ENCODE assay signal across 2 cellular contexts in genomic region chr16:56781565-56781964, GRCh38.
TF ChIP-seq lines count a peak whose summit lies in the region.

No MANE protein-coding gene starts in this region.

TF ChIP-seq in H1, 55 proteins besides CTCF, POLR2A, EP300 and RAD21 (continues in another document):
- no peak for TF ChIP-seq SAP30 (IDR thresholded peaks at IDR 0.05; ENCODE audit: insufficient read depth, insufficient replicate concordance, low read length)
- TF ChIP-seq CTBP2 (IDR thresholded peaks at IDR 0.05; ENCODE audit: borderline replicate concordance, insufficient read depth, insufficient read length, low read length), result no peak
- no peak for TF ChIP-seq YY1 (IDR thresholded peaks at IDR 0.05; ENCODE audit: low read depth, low read length)
- no peak for TF ChIP-seq RBBP5 (IDR thresholded peaks at IDR 0.05; ENCODE audit: borderline replicate concordance, low read depth, low read length)
- no peak for TF ChIP-seq USF2 (IDR thresholded peaks at IDR 0.05; ENCODE audit: low read length)
- no peak for TF ChIP-seq TBP (IDR thresholded peaks at IDR 0.05; ENCODE audit: low read depth, low read length)
- TF ChIP-seq NRF1 (IDR thresholded peaks at IDR 0.05; ENCODE audit: low read depth, low read length), result no peak
- no peak for TF ChIP-seq CHD7 (IDR thresholded peaks at IDR 0.05; ENCODE audit: insufficient replicate concordance, low read length)
- no peak for TF ChIP-seq POLR2AphosphoS5 (IDR thresholded peaks at IDR 0.05; ENCODE audit: low read depth, low read length)
- no peak for TF ChIP-seq SP1 (IDR thresholded peaks at IDR 0.05; ENCODE audit: low read depth, low read length)
- no peak for TF ChIP-seq ASH2L (IDR thresholded peaks at IDR 0.05; ENCODE audit: low read length)
- no peak for TF ChIP-seq KDM1A (IDR thresholded peaks at IDR 0.05; ENCODE audit: borderline replicate concordance, low read length)
- TF ChIP-seq HDAC2 (IDR thresholded peaks at IDR 0.05; ENCODE audit: borderline replicate concordance in 1 of 2, low read depth in 2 of 2, low read length in 2 of 2), result no peak
- TF ChIP-seq GTF2F1 (IDR thresholded peaks at IDR 0.05; ENCODE audit: borderline replicate concordance, low read depth, low read length), result no peak
- TF ChIP-seq POU5F1 (IDR thresholded peaks at IDR 0.05; ENCODE audit: low read depth, low read length), result no peak
- no peak for TF ChIP-seq ZNF274 (IDR thresholded peaks at IDR 0.05; ENCODE audit: borderline replicate concordance, extremely low read depth, low read length)

TF ChIP-seq in neural cell, 6 proteins besides CTCF, POLR2A, EP300 and RAD21:
- TF ChIP-seq MXI1 (conservative IDR thresholded peaks at IDR 0.05; ENCODE audit: poor library complexity, severe bottlenecking) (peak; percentile 46), EZH2 (IDR thresholded peaks at IDR 0.05; ENCODE audit: borderline replicate concordance, insufficient read depth, low read length, poor library complexity, severe bottlenecking) (no peak), SMC3 (conservative IDR thresholded peaks at IDR 0.05; ENCODE audit: poor library complexity) (no peak), REST (IDR thresholded peaks at IDR 0.05; ENCODE audit: borderline replicate concordance) (peak; percentile 11), TAF1 (IDR thresholded peaks at IDR 0.05; ENCODE audit: low read depth) (peak; percentile 9), POLR2AphosphoS5 (IDR thresholded peaks at IDR 0.05) (peak; percentile 64)
